ENCODE assay signal across 7 cellular contexts in genomic region chr4:1216869-1217294, GRCh38. TPM values are rescaled to one million over a fixed set of nuclear protein-coding genes. Genes with fewer than 3 reads are reported as not detected.
A peak's percentile ranks its signal among the peaks of the same experiment; 100 is the strongest.
DNase-seq lines count a peak whose midpoint lies in the region; ATAC-seq, FAIRE-seq and TF ChIP-seq lines count a peak whose summit lies in the region.

No MANE protein-coding gene starts in this region.

- H2AFZ ChIP-seq in HepG2 (ENCODE audit: low read length) = no peak overlapping the region

- H3K4me2 ChIP-seq in HepG2 (ENCODE audit: low read depth, low read length) = no peak overlapping the region

- H3K79me2 ChIP-seq in HepG2 (ENCODE audit: insufficient read depth, low read length) = no peaks in the 10 kb centered on the region

- H4K20me1 ChIP-seq in HepG2 (ENCODE audit: insufficient read depth, low read length) = no peaks in the 10 kb centered on the region

- CTCF ChIA-PET in HepG2 (lab: Yijun Ruan, JAX; ENCODE audit: low intra/inter-chr PET ratio, low total read pairs) = no interaction called here

- ATAC-seq in HepG2 (no peak), HG02852 (IDR thresholded peaks at IDR 0.05; ENCODE audit: unreplicated experiment) (no peak)

- H3K27me3 ChIP-seq in HepG2 (ENCODE audit: control insufficient read depth in 1 of 2, insufficient read depth in 2 of 2, low read length in 2 of 2) (no peaks in the 10 kb centered on the region), thymus (ENCODE audit: control insufficient read depth, insufficient read depth) (no peaks in the 10 kb centered on the region)

- no peak for TF ChIP-seq EP300 in HepG2 (IDR thresholded peaks at IDR 0.05; ENCODE audit: low read depth in 2 of 2, low read length in 2 of 2)
- TF ChIP-seq EP300 in HepG2 (CRISPR knock-in tag; IDR thresholded peaks at IDR 0.05; ENCODE audit: borderline replicate concordance) = no peak

- FAIRE-seq in HepG2 (lab: Jason Lieb, UNC) = no peak

- intact Hi-C loops in HepG2 (cut with micrococcal nuclease; ENCODE audit: unreplicated experiment) = no loop called here

- in situ Hi-C loops in HepG2 (cut with HindIII; ENCODE audit: extremely low pct_ligation_motif_present, low pct_unique_long_range_greater_than_20kb) = no loop called here

- no TSS peak for BruUV-seq in HepG2 (replicated peaks; lab: Mats Ljungman, UMichigan)

- no peak overlapping the region for H3K4me3 ChIP-seq in HepG2 (replicated peaks in 1 of 3; ENCODE audit: insufficient read depth in 1 of 3, low read depth in 2 of 3, low read length in 3 of 3)
- H3K4me3 ChIP-seq in thymus (ENCODE audit: low read length) = peak overlapping the region; percentile 14

- whole genome bisulfite sequencing in HepG2 (ENCODE audit: low lambda C conversion rate) = 97% methylated on average over 21 of the region's 21 CpGs
- 16% methylated on average over 21 of the region's 21 CpGs for WGBS in thymus

- no peak for TF ChIP-seq CTCF in HepG2 (CRISPR knock-in tag; IDR thresholded peaks at IDR 0.05)

- no peaks in the 10 kb centered on the region for H3K4me1 ChIP-seq in HepG2 (ENCODE audit: insufficient read depth, low read length)
- H3K4me1 ChIP-seq in thymus (ENCODE audit: control insufficient read depth, insufficient read depth, low read length) = peaks cover 8% of the 10 kb centered on the region

- POLR2A ChIA-PET in HepG2 (lab: Yijun Ruan, JAX) = interaction anchor here (1.5 kb wide), 1 partner anchor 12 kb away, joined by 4 read pairs; no protein-coding TSS in a partner anchor

- TF ChIP-seq POLR2A in HepG2 (IDR thresholded peaks at IDR 0.05; ENCODE audit: insufficient read depth in 1 of 2, low read depth in 2 of 2, low read length in 2 of 2) = no peak

- no peak for TF ChIP-seq RAD21 in HepG2 (CRISPR knock-in tag; IDR thresholded peaks at IDR 0.05)

- H3K27ac ChIP-seq in HepG2 (ENCODE audit: extremely low read length, insufficient read depth, low read length) = no peak overlapping the region
- peak overlapping the region; percentile 75 for H3K27ac ChIP-seq in thymus (ENCODE audit: low read depth)

- DNase-seq in NCI-H69 (lab: John Stamatoyannopoulos, UW) (peak; percentile 21), activated T-cell treated with anti-CD3 and anti-CD28 coated beads for 1 hour (ENCODE audit: low read depth) (peak; percentile 55), HepG2 (ENCODE audit: low spot score) (no peak), middle frontal gyrus (ENCODE audit: extremely low spot score, low spot score) (no peak), NCI-H2196 treated with DMSO at 0.1 percent for 48 hours (lab: John Stamatoyannopoulos, UW; ENCODE audit: unreplicated experiment) (no peak)

- H3K36me3 ChIP-seq in HepG2 (replicated peaks in 1 of 2; ENCODE audit: control insufficient read depth in 1 of 2, insufficient read depth in 2 of 2, low read length in 2 of 2) (peaks cover 12 to 52% of the 10 kb centered on the region in 2 experiments), thymus (ENCODE audit: control insufficient read depth, insufficient read depth) (peaks cover 61% of the 10 kb centered on the region)

- no peaks in the 10 kb centered on the region for H3K9me3 ChIP-seq in HepG2 (ENCODE audit: low read length)
- no peaks in the 10 kb centered on the region for H3K9me3 ChIP-seq in thymus (ENCODE audit: control insufficient read depth)

- no peak overlapping the region for H3K9ac ChIP-seq in HepG2 (ENCODE audit: insufficient read depth, low read depth, low read length)

TF ChIP-seq in HepG2, 621 proteins besides CTCF, POLR2A, EP300 and RAD21:
- TF ChIP-seq AGO2 (optimal IDR thresholded peaks at IDR 0.05; ENCODE audit: low read depth, low read length) (peak; percentile 31), ZNF672 (CRISPR knock-in tag; IDR thresholded peaks at IDR 0.05) (no peak), ZNF7 (CRISPR knock-in tag; IDR thresholded peaks at IDR 0.05) (no peak)

RNA-seq across cellular contexts. Expression of gene CTBP1, which starts 32.0 kb away (rescaled TPM):
- 106 and 112 TPM in 2 replicates for total RNA-seq in HepG2 (2016; rRNA removed; fragmentation: Illumina TruSeq; extraction: Trizol)
- total RNA-seq in HepG2 (2016; cell fraction: cytosol; rRNA removed; fragmentation: Illumina TruSeq; extraction: Trizol; ENCODE audit: low read depth) = 119 TPM in 2 replicates
- total RNA-seq in HepG2 (2016; cell fraction: insoluble cytoplasmic fraction; rRNA removed; fragmentation: Illumina TruSeq; extraction: Trizol) = 83.8 and 121 TPM in 2 replicates
- total RNA-seq in HepG2 (2016; cell fraction: membrane; rRNA removed; fragmentation: Illumina TruSeq; extraction: Trizol) = 133 and 173 TPM in 2 replicates
- 51.5 and 60.9 TPM in 2 replicates for total RNA-seq in HepG2 (2016; cell fraction: nucleus; rRNA removed; fragmentation: Illumina TruSeq; extraction: Trizol)
- polyA plus RNA-seq in HepG2 (2011; rRNA removed) = 78.5 and 123 TPM in 2 replicates
- polyA plus RNA-seq in HepG2 (2011; cell fraction: cytosol; rRNA removed) = 87.2 and 182 TPM in 2 replicates
- polyA plus RNA-seq in HepG2 (2011; cell fraction: nucleus; rRNA removed) = 489 and 636 TPM in 2 replicates
- 69.0 and 92.6 TPM in 2 replicates for polyA plus RNA-seq in HepG2 (2012)
- 49.5 and 64.7 TPM in 2 replicates for polyA plus RNA-seq in HepG2 (2016; cell fraction: cytosol; fragmentation: Illumina TruSeq; extraction: Trizol; ENCODE audit: low read depth)
- 101 and 112 TPM in 2 replicates for polyA plus RNA-seq in HepG2 (2016; cell fraction: insoluble cytoplasmic fraction; fragmentation: Illumina TruSeq; extraction: Trizol; ENCODE audit: low read depth)
- polyA plus RNA-seq in HepG2 (2016; cell fraction: membrane; fragmentation: Illumina TruSeq; extraction: Trizol; ENCODE audit: low read depth) = 103 and 116 TPM in 2 replicates
- 152 and 155 TPM in 2 replicates for polyA plus RNA-seq in HepG2 (2016; cell fraction: nucleus; fragmentation: Illumina TruSeq; extraction: Trizol; ENCODE audit: insufficient read depth, low read depth)
- polyA minus RNA-seq in HepG2 (2011; rRNA and poly(A)+ RNA removed; ENCODE audit: low replicate concordance) = 136 and 350 TPM in 2 replicates
- 85.1 and 100 TPM in 2 replicates for polyA minus RNA-seq in HepG2 (2011; cell fraction: cytosol; rRNA and poly(A)+ RNA removed)
- polyA minus RNA-seq in HepG2 (2011; cell fraction: nucleus; rRNA and poly(A)+ RNA removed) = 47.7 and 48.4 TPM in 2 replicates
- polyA plus RNA-seq in thymus = 188 TPM

RNA-seq across cellular contexts. Expression of gene SPON2, which starts 44.5 kb away (rescaled TPM):
- 12.5 and 17.4 TPM in 2 replicates for total RNA-seq in HepG2 (2016; rRNA removed; fragmentation: Illumina TruSeq; extraction: Trizol)
- 4.7 and 5.3 TPM in 2 replicates for total RNA-seq in HepG2 (2016; cell fraction: cytosol; rRNA removed; fragmentation: Illumina TruSeq; extraction: Trizol; ENCODE audit: low read depth)
- total RNA-seq in HepG2 (2016; cell fraction: insoluble cytoplasmic fraction; rRNA removed; fragmentation: Illumina TruSeq; extraction: Trizol) = 13.2 and 25.5 TPM in 2 replicates
- total RNA-seq in HepG2 (2016; cell fraction: membrane; rRNA removed; fragmentation: Illumina TruSeq; extraction: Trizol) = 9.4 and 9.5 TPM in 2 replicates
- total RNA-seq in HepG2 (2016; cell fraction: nucleus; rRNA removed; fragmentation: Illumina TruSeq; extraction: Trizol) = 15.0 and 17.4 TPM in 2 replicates
- polyA plus RNA-seq in HepG2 (2011; rRNA removed) = 55.2 and 80.8 TPM in 2 replicates
- 34.7 and 69.3 TPM in 2 replicates for polyA plus RNA-seq in HepG2 (2011; cell fraction: cytosol; rRNA removed)
- 320 and 335 TPM in 2 replicates for polyA plus RNA-seq in HepG2 (2011; cell fraction: nucleus; rRNA removed)
- 21.8 and 46.8 TPM in 2 replicates for polyA plus RNA-seq in HepG2 (2012)
- polyA plus RNA-seq in HepG2 (2016; cell fraction: cytosol; fragmentation: Illumina TruSeq; extraction: Trizol; ENCODE audit: low read depth) = 3.7 and 4.9 TPM in 2 replicates
- 12.3 and 15.6 TPM in 2 replicates for polyA plus RNA-seq in HepG2 (2016; cell fraction: insoluble cytoplasmic fraction; fragmentation: Illumina TruSeq; extraction: Trizol; ENCODE audit: low read depth)
- polyA plus RNA-seq in HepG2 (2016; cell fraction: membrane; fragmentation: Illumina TruSeq; extraction: Trizol; ENCODE audit: low read depth) = 8.6 and 9.0 TPM in 2 replicates
- 34.9 and 43.2 TPM in 2 replicates for polyA plus RNA-seq in HepG2 (2016; cell fraction: nucleus; fragmentation: Illumina TruSeq; extraction: Trizol; ENCODE audit: insufficient read depth, low read depth)
- 0.65 and 46.4 TPM in 2 replicates for polyA minus RNA-seq in HepG2 (2011; rRNA and poly(A)+ RNA removed; ENCODE audit: low replicate concordance)
- 20.2 and 29.8 TPM in 2 replicates for polyA minus RNA-seq in HepG2 (2011; cell fraction: cytosol; rRNA and poly(A)+ RNA removed)
- 33.9 and 38.4 TPM in 2 replicates for polyA minus RNA-seq in HepG2 (2011; cell fraction: nucleus; rRNA and poly(A)+ RNA removed)
- polyA plus RNA-seq in thymus = 48.2 TPM

Comparison
In these comparisons a context has a peak if more than half of its experiments do, and no peak if none do; other contexts are left out.
1. DNase-seq: peak in NCI-H69 (single experiment) and activated T-cell treated with anti-CD3 and anti-CD28 coated beads for 1 hour (single experiment); none in HepG2 (single experiment), middle frontal gyrus (single experiment) and NCI-H2196 treated with DMSO at 0.1 percent for 48 hours (single experiment).